4 cellular contexts compared by ENCODE assay signal in the genomic region with DNA sequence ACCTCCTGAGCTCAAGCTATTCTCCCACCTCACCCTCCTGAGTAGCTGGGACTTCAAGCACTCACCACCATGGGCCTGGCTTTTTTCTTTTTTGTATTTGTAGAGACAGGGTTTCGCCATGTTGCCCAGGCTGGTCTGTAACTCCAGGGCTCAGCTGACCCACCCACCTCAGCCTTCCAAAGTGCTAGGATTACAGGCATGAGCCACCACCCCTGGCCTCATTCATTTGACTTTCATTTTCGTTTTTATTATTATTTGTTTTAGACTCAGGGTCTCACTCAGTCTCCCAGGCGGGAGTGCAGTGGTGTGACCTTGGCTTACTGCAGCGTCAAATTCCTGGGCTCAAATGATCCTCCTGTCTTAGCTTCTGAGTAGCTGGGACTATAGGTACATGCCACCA. TPM values are rescaled to one million over a fixed set of nuclear protein-coding genes. Genes with fewer than 3 reads are reported as not detected.
"Had no signal": no experiment of that assay in that cellular context is flagged by ENCODE, and none has a peak within 500 bp of the region (broad histone marks: within the 10 kb centered on the region; RNA-seq: fewer than 3 reads in every experiment).

No MANE protein-coding gene starts in this region.

RNA-seq across cellular contexts. Expression of gene RIMBP3B, which starts 24.2 kb away (rescaled TPM):
- total RNA-seq: left ventricle myocardium inferior, mammary epithelial cell, mononuclear cell had no signal
- polyA plus RNA-seq: keratinocyte had no signal
